In the genomic region with DNA sequence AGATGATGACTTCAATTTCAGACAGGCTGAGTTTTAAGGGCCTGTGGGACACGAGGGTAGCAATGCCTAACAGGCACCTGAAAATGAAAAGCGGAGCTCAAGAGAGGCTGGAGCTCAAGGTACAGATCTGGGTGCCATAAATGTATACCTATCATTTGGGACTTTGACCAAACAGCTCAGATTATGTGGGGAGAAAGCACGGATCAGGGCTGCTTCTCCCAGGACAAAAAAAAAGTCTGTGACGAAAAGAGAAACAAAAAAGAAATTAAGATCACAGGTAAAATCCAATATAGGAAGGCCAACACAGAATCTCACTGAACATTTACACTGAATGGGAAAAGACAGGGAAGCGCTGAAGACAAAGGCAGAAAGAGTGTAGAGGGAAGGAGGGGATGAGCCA, we compare ENCODE assay signal across 10 cellular contexts. TPM values are rescaled to one million over a fixed set of nuclear protein-coding genes. Genes with fewer than 3 reads are reported as not detected.
DNase-seq lines count a peak whose midpoint lies in the region; ATAC-seq and TF ChIP-seq lines count a peak whose summit lies in the region.
"Had no signal": no experiment of that assay in that cellular context is flagged by ENCODE, and none has a peak within 500 bp of the region (broad histone marks: within the 10 kb centered on the region; RNA-seq: fewer than 3 reads in every experiment).

No MANE protein-coding gene starts in this region.

- no peak for DNase-seq in MM.1S
- no peak for DNase-seq in central memory CD8-positive, alpha-beta T cell (ENCODE audit: low spot score in 2 of 2)
- DNase-seq in neural progenitor cell (ENCODE audit: low spot score), result no peak
- no peak for DNase-seq in HUDEP-2 (lab: John Stamatoyannopoulos, UW; ENCODE audit: unreplicated experiment in 76 of 76)
- no peak for DNase-seq in head of caudate nucleus
- no peak for DNase-seq in WERI-Rb-1
- DNase-seq: activated CD4-positive, CD25-positive, alpha-beta regulatory T cell; NCI-H1092 treated with DMSO at 0.1 percent for 48 hours had no signal

- H3K4me2 ChIP-seq in MM.1S (ENCODE audit: low read depth, low read length) (peak overlapping the region; percentile 72; the same call in 1 of the 2 replicates), neural progenitor cell (no peak overlapping the region)

- H3K36me3 Mint-ChIP-seq in central memory CD8-positive, alpha-beta T cell (ENCODE audit: insufficient read depth), result peaks cover 48% of the 10 kb centered on the region
- peaks cover 13% of the 10 kb centered on the region for H3K36me3 Mint-ChIP-seq in neural progenitor cell

- peaks cover 47% of the 10 kb centered on the region for H3K4me1 Mint-ChIP-seq in central memory CD8-positive, alpha-beta T cell
- H3K4me1 Mint-ChIP-seq in neural progenitor cell, result peaks cover 26% of the 10 kb centered on the region

- peak overlapping the region; percentile 99; the same call in 1 of the 2 replicates for H3K4me3 ChIP-seq in GM08714 (ENCODE audit: low read length)
- H3K4me3 ChIP-seq in MM.1S (ENCODE audit: low read length), result no peak overlapping the region
- H3K4me3 ChIP-seq in neural progenitor cell, result no peak overlapping the region
- H3K4me3 ChIP-seq in WERI-Rb-1 (ENCODE audit: low read depth, low read length), result no peak overlapping the region

- H3K4me3 Mint-ChIP-seq in central memory CD8-positive, alpha-beta T cell, result peak overlapping the region; percentile 76
- H3K4me3 Mint-ChIP-seq in neural progenitor cell, result peak overlapping the region; percentile 54

- ATAC-seq in central memory CD8-positive, alpha-beta T cell (replicated peaks; ENCODE audit: extremely low read depth, poor library complexity, severe bottlenecking), result no peak

- no peak overlapping the region for H3K9ac ChIP-seq in MM.1S (ENCODE audit: low read length)
- no peak overlapping the region for H3K9ac ChIP-seq in neural progenitor cell

- H3K27me3 ChIP-seq in MM.1S (replicated peaks; ENCODE audit: insufficient read depth, low read length), result no peaks in the 10 kb centered on the region
- H3K27me3 ChIP-seq in neural progenitor cell, result no peaks in the 10 kb centered on the region
- no peaks in the 10 kb centered on the region for H3K27me3 ChIP-seq in WERI-Rb-1 (ENCODE audit: insufficient read depth, low read depth, severe bottlenecking)

- H3K4me1 ChIP-seq in MM.1S (ENCODE audit: low read length) (peaks cover 14% of the 10 kb centered on the region), neural progenitor cell (peaks cover 11% of the 10 kb centered on the region)

- H3K27ac ChIP-seq in MM.1S (ENCODE audit: low read length) (no peak overlapping the region), neural progenitor cell (no peak overlapping the region), WERI-Rb-1 (no peak overlapping the region)

- H3K9me2 ChIP-seq in MM.1S (replicated peaks; ENCODE audit: insufficient read depth, low read length), result no peaks in the 10 kb centered on the region

- no peaks in the 10 kb centered on the region for H3K27me3 Mint-ChIP-seq in central memory CD8-positive, alpha-beta T cell
- H3K27me3 Mint-ChIP-seq in neural progenitor cell (ENCODE audit: insufficient read depth, low read depth), result peaks cover 3% of the 10 kb centered on the region

- intact Hi-C loops in head of caudate nucleus (cut with DNase I), result loop anchor here (5.0 kb wide), 1 partner anchor 148 kb away; no protein-coding TSS in a partner anchor

- peaks cover 68% of the 10 kb centered on the region for H3K79me2 ChIP-seq in MM.1S (ENCODE audit: low read length)
- H3K79me2 ChIP-seq in neural progenitor cell (ENCODE audit: low read depth), result peaks cover 48% of the 10 kb centered on the region

- H3K9me3 ChIP-seq in MM.1S (replicated peaks; ENCODE audit: insufficient read depth, low read length), result no peaks in the 10 kb centered on the region
- no peaks in the 10 kb centered on the region for H3K9me3 ChIP-seq in neural progenitor cell (ENCODE audit: low read depth)
- H3K9me3 ChIP-seq in WERI-Rb-1 (ENCODE audit: severe bottlenecking), result no peaks in the 10 kb centered on the region

- peaks cover 12% of the 10 kb centered on the region for H3K36me3 ChIP-seq in MM.1S (replicated peaks; ENCODE audit: insufficient read depth, low read length)
- no peaks in the 10 kb centered on the region for H3K36me3 ChIP-seq in neural progenitor cell
- H3K36me3 ChIP-seq in WERI-Rb-1, result peaks cover 52% of the 10 kb centered on the region

- H4K20me1 ChIP-seq in MM.1S (ENCODE audit: insufficient read depth, low read length) (0 out of 2 replicates have a peak, but pooled peaks cover 4% of the 10 kb centered on the region), neural progenitor cell (ENCODE audit: low read depth) (peaks cover 5% of the 10 kb centered on the region)

- peak overlapping the region; percentile 81 for H3K27ac Mint-ChIP-seq in central memory CD8-positive, alpha-beta T cell (ENCODE audit: low read depth)
- H3K27ac Mint-ChIP-seq in neural progenitor cell, result no peak overlapping the region

- TF ChIP-seq CTCF in MM.1S (IDR thresholded peaks at IDR 0.05; ENCODE audit: low read length), result no peak
- no peak for TF ChIP-seq CTCF in neural progenitor cell (IDR thresholded peaks at IDR 0.05)
- no peak for TF ChIP-seq CTCF in WERI-Rb-1 (IDR thresholded peaks at IDR 0.05; ENCODE audit: low read depth, low read length)

- H3K9me3 Mint-ChIP-seq in central memory CD8-positive, alpha-beta T cell, result no peaks in the 10 kb centered on the region
- no peaks in the 10 kb centered on the region for H3K9me3 Mint-ChIP-seq in neural progenitor cell

- H2AFZ ChIP-seq in MM.1S (ENCODE audit: low read length) (no peak overlapping the region), neural progenitor cell (replicated peaks) (no peak overlapping the region)

- H3F3A ChIP-seq in MM.1S (ENCODE audit: insufficient read depth, low read length) (no peaks in the 10 kb centered on the region), neural progenitor cell (ENCODE audit: low read depth) (no peaks in the 10 kb centered on the region)

RNA-seq across cellular contexts. Expression of a gene that starts 1.9 kb away (rescaled TPM):
- 41.3 and 78.8 TPM in 2 replicates for total RNA-seq in neural progenitor cell (ENCODE audit: low replicate concordance)

RNA-seq across cellular contexts. Expression of a gene that starts 8.5 kb away (rescaled TPM):
- total RNA-seq in neural progenitor cell (ENCODE audit: low replicate concordance), result 24.3 and 29.7 TPM in 2 replicates

RNA-seq across cellular contexts. Expression of a gene that starts 21.5 kb away (rescaled TPM):
- total RNA-seq in neural progenitor cell (ENCODE audit: low replicate concordance), result not detected in 2 replicates
- total RNA-seq: H4 had no signal

RNA-seq across cellular contexts. Expression of a gene that starts 33.6 kb away (rescaled TPM):
- total RNA-seq in neural progenitor cell (ENCODE audit: low replicate concordance), result 34.2 and 52.5 TPM in 2 replicates

RNA-seq across cellular contexts. Expression of a gene that starts 59.6 kb away (rescaled TPM):
- total RNA-seq in neural progenitor cell (ENCODE audit: low replicate concordance), result 58.9 and 59.2 TPM in 2 replicates
